ENCODE assay signal across 23 cellular contexts in the genomic region with DNA sequence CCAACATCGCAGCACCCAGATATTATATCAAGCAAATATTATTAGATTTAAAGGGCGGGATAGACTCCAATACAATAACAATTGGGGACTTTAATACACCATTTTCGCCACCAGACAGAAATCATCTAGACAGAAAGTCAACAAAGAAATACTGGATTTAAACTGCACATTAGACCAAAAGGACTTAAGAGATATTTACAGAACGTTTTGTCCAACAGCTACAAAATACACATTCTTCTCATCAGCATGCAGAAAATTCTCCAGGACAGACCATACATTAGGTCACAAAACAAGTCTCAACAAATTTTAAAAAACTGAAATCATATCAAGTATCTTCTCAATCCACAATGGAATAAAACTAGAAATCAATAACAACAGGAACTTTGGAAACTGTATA.
"Had no signal": no experiment of that assay in that cellular context is flagged by ENCODE, and none has a peak within 500 bp of the region (broad histone marks: within the 10 kb centered on the region; RNA-seq: fewer than 3 reads in every experiment).

No MANE protein-coding gene starts in this region.

- H3K4me1 ChIP-seq: SJSA1 had no signal

- H3K27ac ChIP-seq: SJSA1, SK-N-MC had no signal

- FAIRE-seq: HepG2, RCC 7860 had no signal

- DNase-seq: IMR-90, Karpas-422, KG1, MG63, NCI-H1092, NCI-H1105 treated with DMSO at 0.1 percent for 48 hours, NCI-H1417 treated with DMSO at 0.1 percent for 48 hours, NCI-H146, NCI-H1694 treated with DMSO at 0.1 percent for 48 hours, NCI-H1930, NCI-H2081, NCI-H2107, NCI-H2227 treated with DMSO at 0.1 percent for 48 hours, NCI-H524, NCI-H526 treated with DMSO at 0.1 percent for 48 hours, NCI-H748 treated with DMSO at 0.1 percent for 48 hours, Right ventricle myocardium superior, RPMI8226, SIG-M5 had no signal

- H3K27me3 ChIP-seq: MG63, SJSA1 had no signal

- H3K4me3 ChIP-seq: MG63, SJSA1, SK-N-MC had no signal

- ATAC-seq: HepG2 had no signal
